Comparison of ENCODE assay signal across 8 cellular contexts in the genomic region with DNA sequence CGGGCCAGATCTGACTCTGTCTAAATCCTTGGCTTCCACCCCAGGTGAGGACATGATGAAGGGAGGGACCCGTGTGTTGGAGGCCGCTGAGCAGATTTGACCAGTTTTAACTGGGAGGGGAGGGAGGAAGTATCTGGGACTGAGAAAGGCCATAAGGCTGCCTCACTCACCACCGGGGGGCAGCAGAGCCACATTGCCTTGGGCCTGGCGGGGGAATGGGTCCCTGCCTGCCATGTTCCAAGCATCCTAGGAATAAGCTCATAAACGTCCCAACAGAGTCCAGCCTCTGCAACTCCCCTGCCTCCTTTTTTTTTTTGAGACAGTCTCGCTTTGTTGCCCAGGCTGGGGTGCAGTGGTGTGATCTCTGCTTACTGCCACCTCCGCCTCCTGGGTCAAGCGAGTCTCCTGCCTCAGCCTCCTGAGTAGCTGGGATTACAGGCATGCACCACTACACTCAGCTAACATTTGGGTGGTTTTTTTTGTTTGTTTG. TPM values are rescaled to one million over a fixed set of nuclear protein-coding genes. Genes with fewer than 3 reads are reported as not detected.
DNase-seq lines count a peak whose midpoint lies in the region; ATAC-seq, FAIRE-seq and TF ChIP-seq lines count a peak whose summit lies in the region.

No MANE protein-coding gene starts in this region.

- no peaks in the 10 kb centered on the region for H3K27me3 ChIP-seq in small intestine (ENCODE audit: control insufficient read depth in 2 of 2, insufficient read depth in 2 of 2, low read length in 2 of 2)

- H3K4me1 ChIP-seq in small intestine (ENCODE audit: control insufficient read depth in 2 of 2, insufficient read depth in 1 of 2, low read depth in 1 of 2, low read length in 1 of 2), result no peaks in the 10 kb centered on the region

- H3K36me3 ChIP-seq in small intestine (ENCODE audit: control insufficient read depth in 2 of 2, insufficient read depth in 2 of 2, low read length in 2 of 2), result no peaks in the 10 kb centered on the region

- in situ Hi-C loops in astrocyte of the cerebellum (cut with HindIII; ENCODE audit: low sequenced_read_pairs), result no loop called here

- ATAC-seq in HG03378 (IDR thresholded peaks at IDR 0.05; ENCODE audit: unreplicated experiment), result no peak

- FAIRE-seq in TTC549 (lab: Jason Lieb, UNC) (peak; percentile 34), small intestine (lab: Jason Lieb, UNC) (no peak)

- H3K27ac ChIP-seq in small intestine (ENCODE audit: low read depth in 1 of 2, low read length in 1 of 2), result peak overlapping the region in 1 of 2 donors; percentile 24

- TF ChIP-seq CTCF in astrocyte of the cerebellum (IDR thresholded peaks at IDR 0.05; ENCODE audit: low read depth, low read length, missing control alignments), result peak; percentile 97

- H3K9me3 ChIP-seq in small intestine (ENCODE audit: control insufficient read depth, low read depth), result no peaks in the 10 kb centered on the region

- WGBS in small intestine, 3 donors, result 33 to 36% (median 34%) methylated on average over 9 of the region's 9 CpGs

- H3K4me3 ChIP-seq in astrocyte of the cerebellum (ENCODE audit: low read depth, low read length) (no peak overlapping the region), small intestine (ENCODE audit: low read depth in 1 of 2, low read length in 2 of 2) (no peak overlapping the region)

- DNase-seq in NCI-H1436 (lab: John Stamatoyannopoulos, UW) (peak; percentile 80), NCI-H1436 treated with DMSO at 0.1 percent for 48 hours (lab: John Stamatoyannopoulos, UW) (no peak), NCI-H2029 treated with DMSO at 0.1 percent for 48 hours (lab: John Stamatoyannopoulos, UW) (peak; percentile 67), astrocyte of the cerebellum (ENCODE audit: low read depth) (peak; percentile 59), hepatic stellate cell (ENCODE audit: low spot score) (peak; percentile 89), small intestine (peak; percentile 87)

RNA-seq across cellular contexts. Expression of a gene that starts 15.5 kb away (rescaled TPM):
- polyA plus RNA-seq in small intestine, result 10 to 100 TPM in 2 of 3 donors, 1 to 10 TPM in 1; 9.3 to 34.6 (median 22.8) TPM

RNA-seq across cellular contexts. Expression of a gene that starts 26.3 kb away (rescaled TPM):
- 1 to 10 TPM in 1 of 3 donors, under 1 TPM in 2; 0.81 to 2.4 (median 0.89) TPM for polyA plus RNA-seq in small intestine

RNA-seq across cellular contexts. Expression of a gene that starts 39.9 kb away (rescaled TPM):
- 10 to 100 TPM in 1 of 3 donors, 1 to 10 TPM in 2; 1.6 to 14.2 (median 2.0) TPM for polyA plus RNA-seq in small intestine
